ENCODE assay signal across 8 cellular contexts in genomic region chr5:51383494-51384081, GRCh38. TPM values are rescaled to one million over a fixed set of nuclear protein-coding genes. Genes with fewer than 3 reads are reported as not detected.
A peak's percentile ranks its signal among the peaks of the same experiment; 100 is the strongest.
DNase-seq lines count a peak whose midpoint lies in the region; ATAC-seq and TF ChIP-seq lines count a peak whose summit lies in the region.

No MANE protein-coding gene starts in this region.

- H3K36me3 ChIP-seq in HAP-1 (replicated peaks) (no peaks in the 10 kb centered on the region), fibroblast of lung (ENCODE audit: control insufficient read depth, insufficient read depth, low read length) (no peaks in the 10 kb centered on the region)

- no peaks in the 10 kb centered on the region for H4K20me1 ChIP-seq in fibroblast of lung (ENCODE audit: control insufficient read depth, extremely low read depth, insufficient read depth, low read length)

- H3K27me3 ChIP-seq in HAP-1 (ENCODE audit: low read depth) (no peaks in the 10 kb centered on the region), fibroblast of lung (ENCODE audit: control insufficient read depth, insufficient read depth, low read length) (peaks cover 27% of the 10 kb centered on the region)

- no peak for TF ChIP-seq CTCF in fibroblast of lung (conservative IDR thresholded peaks at IDR 0.05 in 1 of 2, IDR thresholded peaks at IDR 0.05 in 1 of 2; ENCODE audit: low read depth in 1 of 2, low read length in 2 of 2)

- no peak for ATAC-seq in HG03457 (IDR thresholded peaks at IDR 0.05; ENCODE audit: unreplicated experiment)

- H3K4me1 ChIP-seq in HAP-1 = peaks cover 21% of the 10 kb centered on the region
- no peaks in the 10 kb centered on the region for H3K4me1 ChIP-seq in fibroblast of lung (ENCODE audit: control insufficient read depth, extremely low read depth, insufficient read depth, low read length)

- H2AFZ ChIP-seq in fibroblast of lung (ENCODE audit: low read length) = peak overlapping the region; percentile 34

- DNase-seq in HAP-1 (ENCODE audit: low spot score in 2 of 2) (peak; percentile 55 to 78), RKO (ENCODE audit: low spot score) (peak; percentile 11), fibroblast of lung (ENCODE audit: low read depth in 2 of 2) (no peak), skeletal muscle cell (ENCODE audit: low read depth) (no peak), NCI-H128 (lab: John Stamatoyannopoulos, UW; ENCODE audit: unreplicated experiment) (no peak)
- DNase-seq in activated CD8-positive, alpha-beta memory T cell treated with anti-CD3 and anti-CD28 coated beads, Interleukin-2, amount 50 U/mL, for 4 hours = no peak
- DNase-seq in NK-92 treated with Interleukin-12 subunit alpha and Interleukin-12 subunit beta, amount 100 ng/mL, for 24 hours (lab: John Stamatoyannopoulos, UW) = no peak

- H3K9me3 ChIP-seq in HAP-1 (no peaks in the 10 kb centered on the region), fibroblast of lung (ENCODE audit: control insufficient read depth, insufficient read depth, low read depth, low read length) (no peaks in the 10 kb centered on the region)

- H3K79me2 ChIP-seq in fibroblast of lung (ENCODE audit: control insufficient read depth, insufficient read depth, low read length) = no peaks in the 10 kb centered on the region

- H3K4me3 ChIP-seq in HAP-1 (peak overlapping the region; percentile 44), fibroblast of lung (replicated peaks in 1 of 4; ENCODE audit: control extremely low read depth in 1 of 4, insufficient read depth in 1 of 4, low read depth in 3 of 4, low read length in 4 of 4) (peak overlapping the region in 3 of 4 experiments; percentile 9 to 54 (median 52)), skeletal muscle cell (ENCODE audit: low read depth, low read length) (peak overlapping the region; percentile 57)

- in situ Hi-C loops in HAP-1 (cut with MboI; ENCODE audit: low sequenced_read_pairs) = no loop called here

- H3K27ac ChIP-seq in fibroblast of lung (ENCODE audit: insufficient read depth, low read length) = no peak overlapping the region

- H3K9ac ChIP-seq in fibroblast of lung (ENCODE audit: insufficient read depth, low read length) = no peak overlapping the region

- H3K4me2 ChIP-seq in fibroblast of lung (ENCODE audit: extremely low read depth, insufficient read depth, low read length) = peak overlapping the region; percentile 66

RNA-seq across cellular contexts. Expression of gene ISL1, which starts 0.3 kb away (rescaled TPM):
- total RNA-seq in fibroblast of lung = not detected in 2 replicates
- 0.07 TPM in 1 of 2 replicates, not detected in the other for polyA plus RNA-seq in fibroblast of lung
- not detected in 2 replicates for polyA plus RNA-seq in fibroblast of lung (2012)
- polyA minus RNA-seq in fibroblast of lung (ENCODE audit: low replicate concordance) = not detected in 2 replicates

Comparison
In these comparisons a context has a peak if more than half of its experiments do, and no peak if none do; other contexts are left out.
1. DNase-seq: peak in HAP-1 (2 of 2) and RKO (single experiment); none in fibroblast of lung (0 of 2), skeletal muscle cell (single experiment), NCI-H128 (single experiment), activated CD8-positive, alpha-beta memory T cell treated with anti-CD3 and anti-CD28 coated beads, Interleukin-2, amount 50 U/mL, for 4 hours (single experiment) and NK-92 treated with Interleukin-12 subunit alpha and Interleukin-12 subunit beta, amount 100 ng/mL, for 24 hours (single experiment).
2. Peak in every context shown above with its lines, with median percentiles within 50 percentile points of each other: H3K4me3 ChIP-seq.